ENCODE assay signal across 7 cellular contexts in genomic region chr16:57185446-57185944, GRCh38. TPM values are rescaled to one million over a fixed set of nuclear protein-coding genes. Genes with fewer than 3 reads are reported as not detected.
DNase-seq lines count a peak whose midpoint lies in the region; ATAC-seq and TF ChIP-seq lines count a peak whose summit lies in the region.

No MANE protein-coding gene starts in this region.

- peaks cover 96% of the 10 kb centered on the region for H3K79me2 ChIP-seq in DND-41 (ENCODE audit: insufficient read depth, low read length)

- peak; percentile 20 for ATAC-seq in DND-41 (ENCODE audit: insufficient read depth, low read depth)
- ATAC-seq in GM19043 (IDR thresholded peaks at IDR 0.05; ENCODE audit: low read depth, unreplicated experiment), result peak; percentile 12
- ATAC-seq in HG03175 (IDR thresholded peaks at IDR 0.05; ENCODE audit: unreplicated experiment), result peak; percentile 33

- TF ChIP-seq CTCF in DND-41 (IDR thresholded peaks at IDR 0.05; ENCODE audit: borderline replicate concordance, extremely low read depth, low read length, poor library complexity, severe bottlenecking), result no peak

- H3K9me3 ChIP-seq in DND-41 (ENCODE audit: insufficient read depth, low read length, severe bottlenecking) (no peaks in the 10 kb centered on the region), mucosa of rectum (ENCODE audit: control insufficient read depth in 2 of 2, low read length in 2 of 2) (no peaks in the 10 kb centered on the region)

- peaks cover 18% of the 10 kb centered on the region for H4K20me1 ChIP-seq in DND-41 (ENCODE audit: insufficient read depth, low read length)

- H3K4me2 ChIP-seq in DND-41 (ENCODE audit: insufficient read depth, low read length), result peak overlapping the region; percentile 88

- H3K27me3 ChIP-seq in DND-41 (ENCODE audit: insufficient read depth, low read length, poor library complexity) (no peaks in the 10 kb centered on the region), mucosa of rectum (ENCODE audit: control insufficient read depth in 2 of 2, insufficient read depth in 2 of 2, low read length in 2 of 2) (no peaks in the 10 kb centered on the region)

- peak overlapping the region; percentile 91 to 94 for H3K4me3 ChIP-seq in DND-41 (ENCODE audit: low read depth in 1 of 2, low read length in 2 of 2)
- H3K4me3 ChIP-seq in mucosa of rectum (ENCODE audit: low read length in 2 of 2), result peak overlapping the region; percentile 92 to 95

- peaks cover 11% of the 10 kb centered on the region; the same call in 1 of the 2 replicates for H3K36me3 ChIP-seq in DND-41 (ENCODE audit: insufficient read depth, low read length)
- no peaks in the 10 kb centered on the region for H3K36me3 ChIP-seq in mucosa of rectum (ENCODE audit: control insufficient read depth in 2 of 2, insufficient read depth in 2 of 2, low read length in 2 of 2)

- H3K9ac ChIP-seq in DND-41 (ENCODE audit: low read depth, low read length), result peak overlapping the region; percentile 88
- H3K9ac ChIP-seq in mucosa of rectum (ENCODE audit: low read depth in 1 of 2, low read length in 2 of 2), result peak overlapping the region; percentile 86 to 96

- DNase-seq in DND-41 (no peak), T-helper 22 cell (ENCODE audit: low read depth) (peak; percentile 35), epithelial cell of prostate (ENCODE audit: low read depth, low spot score) (no peak), ureter (ENCODE audit: low spot score) (peak; percentile 65)

- peak overlapping the region; percentile 87 for H3K27ac ChIP-seq in DND-41 (ENCODE audit: low read length)
- peak overlapping the region; percentile 93 for H3K27ac ChIP-seq in epithelial cell of prostate
- peak overlapping the region; percentile 93 for H3K27ac ChIP-seq in mucosa of rectum (ENCODE audit: low read depth in 2 of 2, low read length in 2 of 2)

- H3K4me1 ChIP-seq in DND-41 (ENCODE audit: insufficient read depth, low read length) (peaks cover 46% of the 10 kb centered on the region), mucosa of rectum (ENCODE audit: control insufficient read depth in 2 of 2, insufficient read depth in 2 of 2, low read length in 2 of 2) (peaks cover 17 to 23% of the 10 kb centered on the region in 2 donors)

- peak overlapping the region; percentile 91 for H2AFZ ChIP-seq in DND-41 (ENCODE audit: low read depth, low read length)

RNA-seq across cellular contexts. Expression of gene PSME3IP1, which starts 0.3 kb away (rescaled TPM):
- total RNA-seq in ureter, result 122 TPM

RNA-seq across cellular contexts. Expression of gene RSPRY1, which starts 0.6 kb away (rescaled TPM):
- 44.7 TPM for total RNA-seq in ureter

RNA-seq across cellular contexts. Expression of gene ARL2BP, which starts 59.6 kb away (rescaled TPM):
- 43.3 TPM for total RNA-seq in ureter

Comparison
In these comparisons a context has a peak if more than half of its experiments do, and no peak if none do; other contexts are left out.
1. DNase-seq: peak in T-helper 22 cell (single experiment) and ureter (single experiment); none in DND-41 (single experiment) and epithelial cell of prostate (single experiment).
2. Peak in every context shown above with its lines, with median percentiles within 50 percentile points of each other: ATAC-seq and H3K27ac ChIP-seq.